Comparison of ENCODE assay signal across 16 cellular contexts in the genomic region with DNA sequence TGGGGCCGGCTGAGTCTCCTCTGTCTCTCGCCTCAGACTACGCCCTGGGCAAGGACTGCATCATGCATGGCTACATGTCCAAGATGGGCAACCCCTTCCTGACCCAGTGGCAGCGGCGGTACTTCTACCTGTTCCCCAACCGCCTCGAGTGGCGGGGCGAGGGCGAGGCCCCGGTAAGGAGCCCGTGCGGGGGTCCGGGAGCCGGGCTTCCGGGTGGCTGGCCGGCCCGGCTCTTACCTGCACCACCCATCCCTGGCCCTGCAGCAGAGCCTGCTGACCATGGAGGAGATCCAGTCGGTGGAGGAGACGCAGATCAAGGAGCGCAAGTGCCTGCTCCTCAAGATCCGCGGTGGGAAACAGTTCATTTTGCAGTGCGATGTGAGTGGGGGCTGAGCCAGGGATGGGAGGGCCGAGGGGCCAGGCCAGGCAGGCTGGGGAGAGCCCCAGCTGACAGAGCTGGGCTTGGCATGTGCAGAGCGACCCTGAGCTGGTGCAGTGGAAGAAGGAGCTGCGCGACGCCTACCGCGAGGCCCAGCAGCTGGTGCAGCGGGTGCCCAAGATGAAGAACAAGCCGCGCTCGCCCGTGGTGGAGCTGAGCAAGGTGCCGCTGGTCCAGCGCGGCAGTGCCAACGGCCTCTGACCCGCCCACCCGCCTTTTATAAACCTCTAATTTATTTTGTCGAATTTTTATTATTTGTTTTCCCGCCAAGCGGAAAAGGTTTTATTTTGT. TPM values are rescaled to one million over a fixed set of nuclear protein-coding genes. Genes with fewer than 3 reads are reported as not detected.
DNase-seq lines count a peak whose midpoint lies in the region; ATAC-seq and TF ChIP-seq lines count a peak whose summit lies in the region.
"Had no signal": no experiment of that assay in that cellular context is flagged by ENCODE, and none has a peak within 500 bp of the region (broad histone marks: within the 10 kb centered on the region; RNA-seq: fewer than 3 reads in every experiment).

No MANE protein-coding gene starts in this region.

- peaks cover 33% of the 10 kb centered on the region for H3K4me1 Mint-ChIP-seq in CD4-positive, alpha-beta T cell (ENCODE audit: low read depth)

- H3K9me3 Mint-ChIP-seq in CD4-positive, alpha-beta T cell: no peaks in the 10 kb centered on the region

- peaks cover 45% of the 10 kb centered on the region for H3K36me3 ChIP-seq in SK-N-MC (ENCODE audit: insufficient read depth, low read length)
- peaks cover 70% of the 10 kb centered on the region for H3K36me3 ChIP-seq in left ventricle myocardium inferior
- H3K36me3 ChIP-seq in psoas muscle (ENCODE audit: insufficient read depth in 1 of 2, low read depth in 1 of 2): peaks cover 3 to 71% of the 10 kb centered on the region in 2 donors
- peaks cover 22% of the 10 kb centered on the region for H3K36me3 ChIP-seq in breast epithelium

- peaks cover 62% of the 10 kb centered on the region for H3K4me1 ChIP-seq in left ventricle myocardium inferior
- H3K4me1 ChIP-seq in psoas muscle: peaks cover 12% of the 10 kb centered on the region
- peaks cover 8 to 13% of the 10 kb centered on the region in 2 donors for H3K4me1 ChIP-seq in breast epithelium
- H3K4me1 ChIP-seq: foreskin keratinocyte had no signal

- intact Hi-C loops in CD4-positive, alpha-beta T cell (cut with DNase I, micrococcal nuclease): loop anchor here in 1 of 2 experiments (10.0 kb wide), 1 partner anchor 200 kb away; the partner anchor contains the start of gene AIP
- intact Hi-C loops in left ventricle myocardium inferior (cut with micrococcal nuclease) (no loop called here), psoas muscle (cut with DNase I) (no loop called here), breast epithelium (cut with DNase I; ENCODE audit: low total_unique reads) (no loop called here)

- peak overlapping the region; percentile 35 for H3K27ac ChIP-seq in CD4-positive, alpha-beta T cell (ENCODE audit: low read depth, low read length)
- H3K27ac ChIP-seq in SK-N-MC (0 out of 2 replicates have a peak overlapping the region, but pooled peaks have one; percentile 9), left ventricle myocardium inferior (replicated peaks) (peak overlapping the region; percentile 95), psoas muscle (no peak overlapping the region), breast epithelium (no peak overlapping the region)
- H3K27ac ChIP-seq: C4-2B, foreskin keratinocyte had no signal

- H3K27me3 Mint-ChIP-seq in CD4-positive, alpha-beta T cell: no peaks in the 10 kb centered on the region

- 88 to 91% (median 89%) methylated on average over 44 to 45 of the region's 45 CpGs for WGBS in psoas muscle, 3 donors

- peaks cover 88% of the 10 kb centered on the region for H3K36me3 Mint-ChIP-seq in CD4-positive, alpha-beta T cell (ENCODE audit: low read depth)

- no peak for TF ChIP-seq CTCF in CD4-positive, alpha-beta T cell (IDR thresholded peaks at IDR 0.05)
- TF ChIP-seq CTCF in left ventricle myocardium inferior (IDR thresholded peaks at IDR 0.05; ENCODE audit: borderline replicate concordance) (no peak), psoas muscle (IDR thresholded peaks at IDR 0.05) (no peak), breast epithelium (IDR thresholded peaks at IDR 0.05) (no peak)

- ATAC-seq in CD4-positive, alpha-beta T cell (ENCODE audit: poor library complexity): no peak
- ATAC-seq in psoas muscle (no peak), GM18511 (IDR thresholded peaks at IDR 0.05; ENCODE audit: unreplicated experiment) (no peak), GM21576 (IDR thresholded peaks at IDR 0.05; ENCODE audit: unreplicated experiment) (no peak)
- ATAC-seq: foreskin keratinocyte had no signal

- no peaks in the 10 kb centered on the region for H3K27me3 ChIP-seq in CD4-positive, alpha-beta T cell (ENCODE audit: control insufficient read depth, insufficient read depth, low read length)
- no peaks in the 10 kb centered on the region for H3K27me3 ChIP-seq in left ventricle myocardium inferior (ENCODE audit: low read depth)
- H3K27me3 ChIP-seq in psoas muscle (ENCODE audit: insufficient read depth in 3 of 3, low read length in 2 of 3): no peaks in the 10 kb centered on the region
- no peaks in the 10 kb centered on the region for H3K27me3 ChIP-seq in breast epithelium
- H3K27me3 ChIP-seq: foreskin keratinocyte, tibial artery had no signal

- H3K4me3 ChIP-seq in SK-N-MC (no peak overlapping the region), left ventricle myocardium inferior (no peak overlapping the region), psoas muscle (no peak overlapping the region), breast epithelium (no peak overlapping the region)
- H3K4me3 ChIP-seq: tibial artery had no signal

- CTCF ChIA-PET in CD4-positive, alpha-beta T cell (lab: Charles Lee): no interaction called here

- POLR2A ChIA-PET in CD4-positive, alpha-beta T cell (lab: Charles Lee): interaction anchor here (2.0 to 5.5 kb wide), 3 partner anchors 7 to 17 kb away, joined by 6 to 191 read pairs (median 37); no protein-coding TSS in a partner anchor

- no peaks in the 10 kb centered on the region for H3K9me3 ChIP-seq in CD4-positive, alpha-beta T cell (ENCODE audit: control insufficient read depth, low read length)
- no peaks in the 10 kb centered on the region for H3K9me3 ChIP-seq in SK-N-MC (ENCODE audit: low read depth, low read length)
- H3K9me3 ChIP-seq in left ventricle myocardium inferior (replicated peaks): no peaks in the 10 kb centered on the region
- H3K9me3 ChIP-seq in psoas muscle: no peaks in the 10 kb centered on the region
- no peaks in the 10 kb centered on the region for H3K9me3 ChIP-seq in breast epithelium
- H3K9me3 ChIP-seq: tibial artery had no signal

- no peak for DNase-seq in CD4-positive, alpha-beta T cell
- DNase-seq in SK-N-MC (ENCODE audit: low read depth, low spot score) (no peak), left ventricle myocardium inferior (peak; percentile 18), psoas muscle (peak; percentile 12 to 61), breast epithelium (ENCODE audit: low spot score in 2 of 2) (no peak), NCI-H82 (lab: John Stamatoyannopoulos, UW) (no peak)
- DNase-seq: activated effector memory CD4-positive, alpha-beta T cell treated with anti-CD3 and anti-CD28 coated beads, Interleukin-2, amount 50 U/mL, for 16 hours; foreskin keratinocyte; NCI-H1930; NCI-H526; stimulated activated CD4-positive, alpha-beta T cell treated with anti-CD3 and anti-CD28 coated beads, Interleukin-15, amount 100 ng/mL, for 24 hours; T1000; tibial artery had no signal

- H3K9ac ChIP-seq in SK-N-MC (ENCODE audit: insufficient read length): no peak overlapping the region

- peak overlapping the region; percentile 90 for H3K27ac Mint-ChIP-seq in CD4-positive, alpha-beta T cell

- no peak for TF ChIP-seq POLR2A in breast epithelium (IDR thresholded peaks at IDR 0.05)

- no peak overlapping the region for H3K4me3 Mint-ChIP-seq in CD4-positive, alpha-beta T cell

RNA-seq across cellular contexts. Expression of gene ANKRD13D, which starts 4.1 kb away (rescaled TPM):
- total RNA-seq in CD4-positive, alpha-beta T cell: 100 to 1,000 TPM; 160 to 161 TPM
- 11.8 TPM for total RNA-seq in left ventricle myocardium inferior
- total RNA-seq in psoas muscle: 1 to 10 TPM; 4.1 to 8.6 (median 7.8) TPM
- polyA plus RNA-seq in psoas muscle: 1 to 10 TPM; 4.6 to 7.0 (median 5.9) TPM
- total RNA-seq in breast epithelium: 10 to 100 TPM; 23.7 to 51.8 (median 40.7) TPM

RNA-seq across cellular contexts. Expression of gene SSH3, which starts 18.4 kb away (rescaled TPM):
- total RNA-seq in CD4-positive, alpha-beta T cell: 1 to 10 TPM; 8.5 to 8.8 TPM
- total RNA-seq in left ventricle myocardium inferior (14.9 TPM), psoas muscle (10 to 100 TPM in 1 of 4 donors, 1 to 10 TPM in 3; 3.7 to 10.1 (median 6.9) TPM), breast epithelium (10 to 100 TPM; 28.8 to 55.2 (median 34.4) TPM)
- 1 to 10 TPM; 3.0 to 5.0 (median 4.2) TPM for polyA plus RNA-seq in psoas muscle

RNA-seq across cellular contexts. Expression of gene GRK2, which starts 18.7 kb away (rescaled TPM):
- total RNA-seq in CD4-positive, alpha-beta T cell: 100 to 1,000 TPM; 309 to 325 TPM
- total RNA-seq in left ventricle myocardium inferior: 53.8 TPM
- 10 to 100 TPM; 41.7 to 46.8 (median 46.1) TPM for total RNA-seq in psoas muscle
- 10 to 100 TPM; 37.3 to 56.8 (median 46.2) TPM for polyA plus RNA-seq in psoas muscle
- total RNA-seq in breast epithelium: 10 to 100 TPM; 41.1 to 52.8 (median 52.1) TPM

Comparison
In these comparisons a context has a peak if more than half of its experiments do, and no peak if none do; other contexts are left out.
1. DNase-seq: peak in left ventricle myocardium inferior (single experiment) and psoas muscle (2 of 2); none in CD4-positive, alpha-beta T cell (0 of 10), SK-N-MC (single experiment), breast epithelium (0 of 2) and NCI-H82 (single experiment).
2. H3K27ac ChIP-seq: peak in CD4-positive, alpha-beta T cell (single experiment), SK-N-MC (single experiment) and left ventricle myocardium inferior (single experiment); none in psoas muscle (single experiment) and breast epithelium (0 of 2).